1 cellular context compared by ENCODE assay signal in the genomic region with DNA sequence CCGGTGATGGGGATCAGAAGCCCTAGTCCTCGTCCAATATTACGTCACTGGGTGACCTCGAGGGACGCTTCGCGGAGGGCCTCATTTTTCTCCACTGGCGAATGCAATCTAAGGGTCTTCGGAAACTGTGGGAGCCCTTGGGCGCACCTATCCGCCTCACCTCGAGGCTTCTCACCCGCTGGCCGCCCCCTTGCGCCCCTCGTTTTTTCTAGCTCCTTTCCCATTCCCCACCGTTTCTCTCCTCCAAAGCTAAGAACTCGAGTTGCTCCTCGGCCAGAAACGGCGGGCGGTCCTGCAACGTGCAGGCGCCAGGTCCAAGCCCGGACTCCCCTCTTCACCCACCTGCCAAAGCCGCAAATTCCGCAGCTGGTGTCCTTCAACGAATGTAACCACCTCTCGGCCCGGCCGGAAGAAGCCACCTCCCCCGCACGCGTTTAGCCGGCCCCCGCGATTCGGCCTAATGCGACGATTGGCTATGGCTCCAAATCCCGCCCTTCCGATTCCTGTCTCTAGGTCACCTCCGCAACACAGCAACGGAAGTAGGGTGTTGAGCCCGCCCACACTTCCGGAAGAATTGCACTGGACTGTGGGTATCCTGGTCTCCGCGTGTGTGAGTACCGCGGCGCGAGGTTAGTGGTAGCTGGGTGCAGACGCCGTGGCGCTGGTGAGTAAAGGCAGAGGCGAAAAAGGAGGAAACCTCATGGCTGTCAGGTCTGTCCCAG.
TF ChIP-seq lines count a peak whose summit lies in the region.

A gene with protein sequence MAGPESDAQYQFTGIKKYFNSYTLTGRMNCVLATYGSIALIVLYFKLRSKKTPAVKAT (minus strand): TSS at position 409 of the 722 bp plus-strand sequence. CDS start 4,018 bp downstream, outside the sequence.
A gene with protein sequence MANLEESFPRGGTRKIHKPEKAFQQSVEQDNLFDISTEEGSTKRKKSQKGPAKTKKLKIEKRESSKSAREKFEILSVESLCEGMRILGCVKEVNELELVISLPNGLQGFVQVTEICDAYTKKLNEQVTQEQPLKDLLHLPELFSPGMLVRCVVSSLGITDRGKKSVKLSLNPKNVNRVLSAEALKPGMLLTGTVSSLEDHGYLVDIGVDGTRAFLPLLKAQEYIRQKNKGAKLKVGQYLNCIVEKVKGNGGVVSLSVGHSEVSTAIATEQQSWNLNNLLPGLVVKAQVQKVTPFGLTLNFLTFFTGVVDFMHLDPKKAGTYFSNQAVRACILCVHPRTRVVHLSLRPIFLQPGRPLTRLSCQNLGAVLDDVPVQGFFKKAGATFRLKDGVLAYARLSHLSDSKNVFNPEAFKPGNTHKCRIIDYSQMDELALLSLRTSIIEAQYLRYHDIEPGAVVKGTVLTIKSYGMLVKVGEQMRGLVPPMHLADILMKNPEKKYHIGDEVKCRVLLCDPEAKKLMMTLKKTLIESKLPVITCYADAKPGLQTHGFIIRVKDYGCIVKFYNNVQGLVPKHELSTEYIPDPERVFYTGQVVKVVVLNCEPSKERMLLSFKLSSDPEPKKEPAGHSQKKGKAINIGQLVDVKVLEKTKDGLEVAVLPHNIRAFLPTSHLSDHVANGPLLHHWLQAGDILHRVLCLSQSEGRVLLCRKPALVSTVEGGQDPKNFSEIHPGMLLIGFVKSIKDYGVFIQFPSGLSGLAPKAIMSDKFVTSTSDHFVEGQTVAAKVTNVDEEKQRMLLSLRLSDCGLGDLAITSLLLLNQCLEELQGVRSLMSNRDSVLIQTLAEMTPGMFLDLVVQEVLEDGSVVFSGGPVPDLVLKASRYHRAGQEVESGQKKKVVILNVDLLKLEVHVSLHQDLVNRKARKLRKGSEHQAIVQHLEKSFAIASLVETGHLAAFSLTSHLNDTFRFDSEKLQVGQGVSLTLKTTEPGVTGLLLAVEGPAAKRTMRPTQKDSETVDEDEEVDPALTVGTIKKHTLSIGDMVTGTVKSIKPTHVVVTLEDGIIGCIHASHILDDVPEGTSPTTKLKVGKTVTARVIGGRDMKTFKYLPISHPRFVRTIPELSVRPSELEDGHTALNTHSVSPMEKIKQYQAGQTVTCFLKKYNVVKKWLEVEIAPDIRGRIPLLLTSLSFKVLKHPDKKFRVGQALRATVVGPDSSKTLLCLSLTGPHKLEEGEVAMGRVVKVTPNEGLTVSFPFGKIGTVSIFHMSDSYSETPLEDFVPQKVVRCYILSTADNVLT (N-terminal part only) (plus strand): TSS at position 560 of the 722 bp plus-strand sequence. CDS start 1,801 bp downstream, outside the sequence.

TF ChIP-seq in HepG2, 621 proteins besides CTCF, POLR2A, EP300 and RAD21 (continued from another document and continues in another):
- TF ChIP-seq, protein P1, sequence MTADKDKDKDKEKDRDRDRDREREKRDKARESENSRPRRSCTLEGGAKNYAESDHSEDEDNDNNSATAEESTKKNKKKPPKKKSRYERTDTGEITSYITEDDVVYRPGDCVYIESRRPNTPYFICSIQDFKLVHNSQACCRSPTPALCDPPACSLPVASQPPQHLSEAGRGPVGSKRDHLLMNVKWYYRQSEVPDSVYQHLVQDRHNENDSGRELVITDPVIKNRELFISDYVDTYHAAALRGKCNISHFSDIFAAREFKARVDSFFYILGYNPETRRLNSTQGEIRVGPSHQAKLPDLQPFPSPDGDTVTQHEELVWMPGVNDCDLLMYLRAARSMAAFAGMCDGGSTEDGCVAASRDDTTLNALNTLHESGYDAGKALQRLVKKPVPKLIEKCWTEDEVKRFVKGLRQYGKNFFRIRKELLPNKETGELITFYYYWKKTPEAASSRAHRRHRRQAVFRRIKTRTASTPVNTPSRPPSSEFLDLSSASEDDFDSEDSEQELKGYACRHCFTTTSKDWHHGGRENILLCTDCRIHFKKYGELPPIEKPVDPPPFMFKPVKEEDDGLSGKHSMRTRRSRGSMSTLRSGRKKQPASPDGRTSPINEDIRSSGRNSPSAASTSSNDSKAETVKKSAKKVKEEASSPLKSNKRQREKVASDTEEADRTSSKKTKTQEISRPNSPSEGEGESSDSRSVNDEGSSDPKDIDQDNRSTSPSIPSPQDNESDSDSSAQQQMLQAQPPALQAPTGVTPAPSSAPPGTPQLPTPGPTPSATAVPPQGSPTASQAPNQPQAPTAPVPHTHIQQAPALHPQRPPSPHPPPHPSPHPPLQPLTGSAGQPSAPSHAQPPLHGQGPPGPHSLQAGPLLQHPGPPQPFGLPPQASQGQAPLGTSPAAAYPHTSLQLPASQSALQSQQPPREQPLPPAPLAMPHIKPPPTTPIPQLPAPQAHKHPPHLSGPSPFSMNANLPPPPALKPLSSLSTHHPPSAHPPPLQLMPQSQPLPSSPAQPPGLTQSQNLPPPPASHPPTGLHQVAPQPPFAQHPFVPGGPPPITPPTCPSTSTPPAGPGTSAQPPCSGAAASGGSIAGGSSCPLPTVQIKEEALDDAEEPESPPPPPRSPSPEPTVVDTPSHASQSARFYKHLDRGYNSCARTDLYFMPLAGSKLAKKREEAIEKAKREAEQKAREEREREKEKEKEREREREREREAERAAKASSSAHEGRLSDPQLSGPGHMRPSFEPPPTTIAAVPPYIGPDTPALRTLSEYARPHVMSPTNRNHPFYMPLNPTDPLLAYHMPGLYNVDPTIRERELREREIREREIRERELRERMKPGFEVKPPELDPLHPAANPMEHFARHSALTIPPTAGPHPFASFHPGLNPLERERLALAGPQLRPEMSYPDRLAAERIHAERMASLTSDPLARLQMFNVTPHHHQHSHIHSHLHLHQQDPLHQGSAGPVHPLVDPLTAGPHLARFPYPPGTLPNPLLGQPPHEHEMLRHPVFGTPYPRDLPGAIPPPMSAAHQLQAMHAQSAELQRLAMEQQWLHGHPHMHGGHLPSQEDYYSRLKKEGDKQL (CRISPR knock-in tag; IDR thresholded peaks at IDR 0.05; ENCODE audit: low read depth), result peak; percentile 47; the same call in 1 of the 2 replicates
- TF ChIP-seq MTF1 (CRISPR knock-in tag; IDR thresholded peaks at IDR 0.05) (no peak), SMC3 (IDR thresholded peaks at IDR 0.05; ENCODE audit: low read length) (no peak), ZNF746 (CRISPR knock-in tag; IDR thresholded peaks at IDR 0.05) (0 out of 2 replicates have a peak, but pooled peaks have one; percentile 7), TOE1 (CRISPR knock-in tag; IDR thresholded peaks at IDR 0.05) (no peak), JUND (CRISPR knock-in tag; IDR thresholded peaks at IDR 0.05) (no peak), ZNF547 (CRISPR knock-in tag; IDR thresholded peaks at IDR 0.05) (peak; percentile 73), ZNF136 (CRISPR knock-in tag; IDR thresholded peaks at IDR 0.05; ENCODE audit: low read depth) (peak; percentile 22; the same call in 1 of the 2 replicates), SIN3B (IDR thresholded peaks at IDR 0.05; ENCODE audit: low read length) (peak; percentile 25; the same call in 1 of the 2 replicates), SIN3A (IDR thresholded peaks at IDR 0.05; ENCODE audit: borderline replicate concordance, low read depth, low read length) (peak; percentile 87), ZNF549 (CRISPR knock-in tag; IDR thresholded peaks at IDR 0.05) (no peak), ZNF543 (CRISPR knock-in tag; IDR thresholded peaks at IDR 0.05) (no peak), ZNF143 (CRISPR knock-in tag; IDR thresholded peaks at IDR 0.05) (peak; percentile 88), MLLT10 (CRISPR knock-in tag; IDR thresholded peaks at IDR 0.05) (no peak), ARNT2 (CRISPR knock-in tag; IDR thresholded peaks at IDR 0.05; ENCODE audit: low read depth) (peak; percentile 90), MTF2 (CRISPR knock-in tag; IDR thresholded peaks at IDR 0.05; ENCODE audit: borderline replicate concordance) (no peak), ZSCAN30 (CRISPR knock-in tag; IDR thresholded peaks at IDR 0.05) (0 out of 2 replicates have a peak, but pooled peaks have one; percentile 74), TCF7L2 (IDR thresholded peaks at IDR 0.05; ENCODE audit: low read depth, low read length) (no peak), ATAD3A (CRISPR knock-in tag; IDR thresholded peaks at IDR 0.05) (no peak), IKZF4 (CRISPR knock-in tag; IDR thresholded peaks at IDR 0.05; ENCODE audit: borderline replicate concordance, low read depth, not compliant biosample characterization) (peak; percentile 33)
- TF ChIP-seq, protein P2, sequence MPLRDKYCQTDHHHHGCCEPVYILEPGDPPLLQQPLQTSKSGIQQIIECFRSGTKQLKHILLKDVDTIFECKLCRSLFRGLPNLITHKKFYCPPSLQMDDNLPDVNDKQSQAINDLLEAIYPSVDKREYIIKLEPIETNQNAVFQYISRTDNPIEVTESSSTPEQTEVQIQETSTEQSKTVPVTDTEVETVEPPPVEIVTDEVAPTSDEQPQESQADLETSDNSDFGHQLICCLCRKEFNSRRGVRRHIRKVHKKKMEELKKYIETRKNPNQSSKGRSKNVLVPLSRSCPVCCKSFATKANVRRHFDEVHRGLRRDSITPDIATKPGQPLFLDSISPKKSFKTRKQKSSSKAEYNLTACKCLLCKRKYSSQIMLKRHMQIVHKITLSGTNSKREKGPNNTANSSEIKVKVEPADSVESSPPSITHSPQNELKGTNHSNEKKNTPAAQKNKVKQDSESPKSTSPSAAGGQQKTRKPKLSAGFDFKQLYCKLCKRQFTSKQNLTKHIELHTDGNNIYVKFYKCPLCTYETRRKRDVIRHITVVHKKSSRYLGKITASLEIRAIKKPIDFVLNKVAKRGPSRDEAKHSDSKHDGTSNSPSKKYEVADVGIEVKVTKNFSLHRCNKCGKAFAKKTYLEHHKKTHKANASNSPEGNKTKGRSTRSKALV (CRISPR knock-in tag; IDR thresholded peaks at IDR 0.05), result peak; percentile 73; the same call in 1 of the 2 replicates
- TF ChIP-seq, protein P3, sequence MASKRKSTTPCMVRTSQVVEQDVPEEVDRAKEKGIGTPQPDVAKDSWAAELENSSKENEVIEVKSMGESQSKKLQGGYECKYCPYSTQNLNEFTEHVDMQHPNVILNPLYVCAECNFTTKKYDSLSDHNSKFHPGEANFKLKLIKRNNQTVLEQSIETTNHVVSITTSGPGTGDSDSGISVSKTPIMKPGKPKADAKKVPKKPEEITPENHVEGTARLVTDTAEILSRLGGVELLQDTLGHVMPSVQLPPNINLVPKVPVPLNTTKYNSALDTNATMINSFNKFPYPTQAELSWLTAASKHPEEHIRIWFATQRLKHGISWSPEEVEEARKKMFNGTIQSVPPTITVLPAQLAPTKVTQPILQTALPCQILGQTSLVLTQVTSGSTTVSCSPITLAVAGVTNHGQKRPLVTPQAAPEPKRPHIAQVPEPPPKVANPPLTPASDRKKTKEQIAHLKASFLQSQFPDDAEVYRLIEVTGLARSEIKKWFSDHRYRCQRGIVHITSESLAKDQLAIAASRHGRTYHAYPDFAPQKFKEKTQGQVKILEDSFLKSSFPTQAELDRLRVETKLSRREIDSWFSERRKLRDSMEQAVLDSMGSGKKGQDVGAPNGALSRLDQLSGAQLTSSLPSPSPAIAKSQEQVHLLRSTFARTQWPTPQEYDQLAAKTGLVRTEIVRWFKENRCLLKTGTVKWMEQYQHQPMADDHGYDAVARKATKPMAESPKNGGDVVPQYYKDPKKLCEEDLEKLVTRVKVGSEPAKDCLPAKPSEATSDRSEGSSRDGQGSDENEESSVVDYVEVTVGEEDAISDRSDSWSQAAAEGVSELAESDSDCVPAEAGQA (IDR thresholded peaks at IDR 0.05; ENCODE audit: low read depth), result peak; percentile 58; the same call in 1 of the 2 replicates
- TF ChIP-seq, protein P3 (CRISPR knock-in tag; IDR thresholded peaks at IDR 0.05; ENCODE audit: borderline replicate concordance), result no peak
- TF ChIP-seq, protein P4, sequence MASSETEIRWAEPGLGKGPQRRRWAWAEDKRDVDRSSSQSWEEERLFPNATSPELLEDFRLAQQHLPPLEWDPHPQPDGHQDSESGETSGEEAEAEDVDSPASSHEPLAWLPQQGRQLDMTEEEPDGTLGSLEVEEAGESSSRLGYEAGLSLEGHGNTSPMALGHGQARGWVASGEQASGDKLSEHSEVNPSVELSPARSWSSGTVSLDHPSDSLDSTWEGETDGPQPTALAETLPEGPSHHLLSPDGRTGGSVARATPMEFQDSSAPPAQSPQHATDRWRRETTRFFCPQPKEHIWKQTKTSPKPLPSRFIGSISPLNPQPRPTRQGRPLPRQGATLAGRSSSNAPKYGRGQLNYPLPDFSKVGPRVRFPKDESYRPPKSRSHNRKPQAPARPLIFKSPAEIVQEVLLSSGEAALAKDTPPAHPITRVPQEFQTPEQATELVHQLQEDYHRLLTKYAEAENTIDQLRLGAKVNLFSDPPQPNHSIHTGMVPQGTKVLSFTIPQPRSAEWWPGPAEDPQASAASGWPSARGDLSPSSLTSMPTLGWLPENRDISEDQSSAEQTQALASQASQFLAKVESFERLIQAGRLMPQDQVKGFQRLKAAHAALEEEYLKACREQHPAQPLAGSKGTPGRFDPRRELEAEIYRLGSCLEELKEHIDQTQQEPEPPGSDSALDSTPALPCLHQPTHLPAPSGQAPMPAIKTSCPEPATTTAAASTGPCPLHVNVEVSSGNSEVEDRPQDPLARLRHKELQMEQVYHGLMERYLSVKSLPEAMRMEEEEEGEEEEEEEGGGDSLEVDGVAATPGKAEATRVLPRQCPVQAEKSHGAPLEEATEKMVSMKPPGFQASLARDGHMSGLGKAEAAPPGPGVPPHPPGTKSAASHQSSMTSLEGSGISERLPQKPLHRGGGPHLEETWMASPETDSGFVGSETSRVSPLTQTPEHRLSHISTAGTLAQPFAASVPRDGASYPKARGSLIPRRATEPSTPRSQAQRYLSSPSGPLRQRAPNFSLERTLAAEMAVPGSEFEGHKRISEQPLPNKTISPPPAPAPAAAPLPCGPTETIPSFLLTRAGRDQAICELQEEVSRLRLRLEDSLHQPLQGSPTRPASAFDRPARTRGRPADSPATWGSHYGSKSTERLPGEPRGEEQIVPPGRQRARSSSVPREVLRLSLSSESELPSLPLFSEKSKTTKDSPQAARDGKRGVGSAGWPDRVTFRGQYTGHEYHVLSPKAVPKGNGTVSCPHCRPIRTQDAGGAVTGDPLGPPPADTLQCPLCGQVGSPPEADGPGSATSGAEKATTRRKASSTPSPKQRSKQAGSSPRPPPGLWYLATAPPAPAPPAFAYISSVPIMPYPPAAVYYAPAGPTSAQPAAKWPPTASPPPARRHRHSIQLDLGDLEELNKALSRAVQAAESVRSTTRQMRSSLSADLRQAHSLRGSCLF (CRISPR knock-in tag; IDR thresholded peaks at IDR 0.05; ENCODE audit: borderline replicate concordance), result no peak
